Comparison of ENCODE assay signal across 8 cellular contexts in genomic region chr12:54116050-54116449, GRCh38.
A peak's percentile ranks its signal among the peaks of the same experiment; 100 is the strongest.
DNase-seq lines count a peak whose midpoint lies in the region; TF ChIP-seq lines count a peak whose summit lies in the region.
"Not testable (repeated sequence)": the region's sequence is repeated elsewhere in the genome, so short reads cannot be mapped to it uniquely, and the experiment has no call there.

No MANE protein-coding gene starts in this region.

- not testable (repeated sequence) for H3K9me3 Mint-ChIP-seq in type B pancreatic cell

- not testable (repeated sequence) for H3K36me3 ChIP-seq in HEK293 (ENCODE audit: control insufficient read depth in 2 of 2, insufficient read depth in 1 of 2, low read length in 2 of 2)

- peak overlapping the region; percentile 27 for H3K4me3 Mint-ChIP-seq in type B pancreatic cell

- not testable (repeated sequence) for TF ChIP-seq CTCF in HEK293 (tag by site-specific recombination; IDR thresholded peaks at IDR 0.05); fibroblast of the aortic adventitia (IDR thresholded peaks at IDR 0.05; ENCODE audit: insufficient read depth, low read length); type B pancreatic cell (conservative IDR thresholded peaks at IDR 0.05)

- H3K4me1 Mint-ChIP-seq in type B pancreatic cell (ENCODE audit: unreplicated experiment): peaks cover 28% of the 10 kb centered on the region

- not testable (repeated sequence) for H3K4me3 ChIP-seq in HEK293 (ENCODE audit: low read depth, low read length); fibroblast of the aortic adventitia (ENCODE audit: low read depth, low read length)

- DNase-seq in AG08395 (ENCODE audit: low spot score) (peak; percentile 55), DMS79 treated with DMSO at 0.1 percent for 48 hours (lab: John Stamatoyannopoulos, UW) (peak; percentile 1), SW480 (ENCODE audit: low spot score) (peak; percentile 11), fibroblast of the aortic adventitia (ENCODE audit: low read depth) (peak; percentile 14), kidney tubule cell (ENCODE audit: low spot score) (peak; percentile 50), pons (ENCODE audit: low spot score) (peak; percentile 32)
- not testable (repeated sequence) for DNase-seq in type B pancreatic cell (ENCODE audit: extremely low spot score, unreplicated experiment)

- not testable (repeated sequence) for H3K27me3 Mint-ChIP-seq in type B pancreatic cell

- H3K27ac ChIP-seq in HEK293 (ENCODE audit: extremely low read depth, low read depth, low read length): not testable (repeated sequence)

- not testable (repeated sequence) for H3K4me1 ChIP-seq in HEK293 (ENCODE audit: control insufficient read depth, insufficient read depth, low read length)

- POLR2A ChIA-PET in HEK293 (lab: Yijun Ruan, JAX): not testable (repeated sequence)

- H3K36me3 Mint-ChIP-seq in type B pancreatic cell: peaks cover 13% of the 10 kb centered on the region

- CTCF ChIA-PET in HEK293 (lab: Yijun Ruan, JAX): interaction anchor here (0.6 kb wide), 1 partner anchor 92 kb away, joined by 3 read pairs; no protein-coding TSS in a partner anchor

- H3K27ac Mint-ChIP-seq in type B pancreatic cell: not testable (repeated sequence)

- not testable (repeated sequence) for H3K9me3 ChIP-seq in HEK293 (ENCODE audit: control insufficient read depth, insufficient read depth, low read depth, low read length)

TF ChIP-seq in HEK293, 187 proteins besides CTCF, POLR2A, EP300 and RAD21:
- TF ChIP-seq ZFHX2 (tag by site-specific recombination; conservative IDR thresholded peaks at IDR 0.05) (peak; percentile 75), EGR2 (tag by site-specific recombination; IDR thresholded peaks at IDR 0.05; ENCODE audit: low read depth) (peak; percentile 59), ZBTB20 (tag by site-specific recombination; IDR thresholded peaks at IDR 0.05) (peak; percentile 87; the same call in 1 of the 2 replicates), ZNF366 (tag by site-specific recombination; conservative IDR thresholded peaks at IDR 0.05) (peak; percentile 48; the same call in 1 of the 2 replicates), PRDM1 (tag by site-specific recombination; IDR thresholded peaks at IDR 0.05) (peak; percentile 90), IKZF3 (tag by site-specific recombination; IDR thresholded peaks at IDR 0.05) (peak; percentile 59; the same call in 1 of the 2 replicates), ZBTB17 (tag by site-specific recombination; IDR thresholded peaks at IDR 0.05) (peak; percentile 36; the same call in 1 of the 2 replicates), ZNF394 (tag by site-specific recombination; IDR thresholded peaks at IDR 0.05; ENCODE audit: borderline replicate concordance) (peak; percentile 59; the same call in 1 of the 2 replicates)
